ENCODE assay signal across 19 cellular contexts in genomic region chr3:159674583-159674982, GRCh38.
DNase-seq lines count a peak whose midpoint lies in the region; ATAC-seq, FAIRE-seq and TF ChIP-seq lines count a peak whose summit lies in the region.
"Had no signal": no experiment of that assay in that cellular context is flagged by ENCODE, and none has a peak within 500 bp of the region (broad histone marks: within the 10 kb centered on the region; RNA-seq: fewer than 3 reads in every experiment).

No MANE protein-coding gene starts in this region.

- FAIRE-seq in bronchial epithelial cell (lab: Jason Lieb, UNC): no peak
- FAIRE-seq: GM12878, GM19239 had no signal

- TF ChIP-seq CTCF in RWPE2 (IDR thresholded peaks at IDR 0.05; ENCODE audit: poor library complexity, severe bottlenecking): no peak
- no peak for TF ChIP-seq CTCF in bronchial epithelial cell (IDR thresholded peaks at IDR 0.05; ENCODE audit: insufficient read depth, low read length, severe bottlenecking)
- no peak for TF ChIP-seq CTCF in foreskin keratinocyte (conservative IDR thresholded peaks at IDR 0.05)
- no peak for TF ChIP-seq CTCF in Peyer's patch (IDR thresholded peaks at IDR 0.05)

- in situ Hi-C loops in ACHN (cut with HindIII; ENCODE audit: low pct_ligation_motif_present, low pct_unique_long_range_greater_than_20kb, low sequenced_read_pairs): no loop called here

- H3K9me3 ChIP-seq in RWPE2 (ENCODE audit: severe bottlenecking) (no peaks in the 10 kb centered on the region), Peyer's patch (no peaks in the 10 kb centered on the region)
- H3K9me3 ChIP-seq: BLaER1, Caco-2 had no signal

- no peak for TF ChIP-seq POLR2A in Peyer's patch (IDR thresholded peaks at IDR 0.05)

- ATAC-seq in RWPE2 (ENCODE audit: low read depth) (peak; percentile 40; the same call in 1 of the 3 replicates), foreskin keratinocyte (peak; percentile 62), HG02798 (IDR thresholded peaks at IDR 0.05; ENCODE audit: poor library complexity, unreplicated experiment) (no peak)
- ATAC-seq: CD8-positive, alpha-beta T cell; GM12878; GM23338; HCT116 had no signal

- H3K27me3 ChIP-seq in RWPE2 (ENCODE audit: insufficient read depth, poor library complexity, severe bottlenecking): no peaks in the 10 kb centered on the region
- no peaks in the 10 kb centered on the region for H3K27me3 ChIP-seq in bronchial epithelial cell (ENCODE audit: control insufficient read depth, insufficient read depth, low read length)
- H3K27me3 ChIP-seq in foreskin keratinocyte: no peaks in the 10 kb centered on the region
- H3K27me3 ChIP-seq in Peyer's patch: no peaks in the 10 kb centered on the region
- H3K27me3 ChIP-seq: BLaER1 had no signal

- H3K36me3 ChIP-seq in RWPE2 (ENCODE audit: low read depth): no peaks in the 10 kb centered on the region
- no peaks in the 10 kb centered on the region for H3K36me3 ChIP-seq in bronchial epithelial cell (ENCODE audit: control insufficient read depth, insufficient read depth, low read length)
- H3K36me3 ChIP-seq in Peyer's patch: no peaks in the 10 kb centered on the region
- H3K36me3 ChIP-seq: BLaER1 had no signal

- H3K4me1 ChIP-seq in RWPE2 (ENCODE audit: insufficient read depth, poor library complexity, severe bottlenecking) (no peaks in the 10 kb centered on the region), foreskin keratinocyte (peaks cover 3% of the 10 kb centered on the region), Peyer's patch (no peaks in the 10 kb centered on the region)
- H3K4me1 ChIP-seq: BLaER1 had no signal

- H3K27ac ChIP-seq in RWPE2 (ENCODE audit: poor library complexity, severe bottlenecking): no peak overlapping the region
- H3K27ac ChIP-seq in foreskin keratinocyte: no peak overlapping the region
- H3K27ac ChIP-seq in Peyer's patch: peak overlapping the region in 1 of 4 donors; percentile 1
- H3K27ac ChIP-seq: BLaER1, C4-2B had no signal

- DNase-seq in RWPE2 (ENCODE audit: low spot score): no peak
- DNase-seq in bronchial epithelial cell (ENCODE audit: low read depth): peak; percentile 63
- DNase-seq in foreskin keratinocyte: peak; percentile 14 to 67
- no peak for DNase-seq in ACHN
- DNase-seq in Peyer's patch: no peak
- DNase-seq: Caco-2; CD4-positive, CD25-positive, alpha-beta regulatory T cell; CD8-positive, alpha-beta T cell; DMS153; DND-41; GDM1; H9 had no signal

- H3K4me3 ChIP-seq in RWPE2 (ENCODE audit: severe bottlenecking) (no peak overlapping the region), bronchial epithelial cell (ENCODE audit: low read depth, low read length) (no peak overlapping the region), Peyer's patch (no peak overlapping the region)
- H3K4me3 ChIP-seq: BLaER1, GM12878, GM23338 had no signal

Comparison
In these comparisons a context has a peak if more than half of its experiments do, and no peak if none do; other contexts are left out.
1. DNase-seq: peak in bronchial epithelial cell (single experiment) and foreskin keratinocyte (2 of 2); none in RWPE2 (single experiment), ACHN (single experiment) and Peyer's patch (0 of 3).